ENCODE assay signal across 12 cellular contexts in the genomic region with DNA sequence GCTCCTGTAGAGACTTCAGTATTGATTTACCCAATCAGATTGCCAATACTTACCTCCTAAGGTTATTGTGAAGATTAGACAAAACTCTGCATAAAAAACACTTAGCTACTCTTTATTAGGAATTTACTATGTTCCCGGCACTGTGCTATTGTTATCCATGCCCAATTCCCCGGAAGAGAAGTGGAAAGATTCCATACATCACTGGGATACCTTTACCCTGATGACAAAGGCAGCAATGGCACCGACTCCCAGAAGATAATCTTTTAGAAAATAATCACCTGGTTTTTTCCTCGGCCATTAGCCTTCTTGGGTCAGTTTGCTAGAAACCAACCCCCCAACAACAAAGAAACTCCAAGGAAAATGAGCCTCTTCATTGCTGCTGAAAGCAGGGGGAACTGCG.
DNase-seq lines count a peak whose midpoint lies in the region; ATAC-seq and TF ChIP-seq lines count a peak whose summit lies in the region.
"Had no signal": no experiment of that assay in that cellular context is flagged by ENCODE, and none has a peak within 500 bp of the region (broad histone marks: within the 10 kb centered on the region; RNA-seq: fewer than 3 reads in every experiment).

No MANE protein-coding gene starts in this region.

- H3K9me3 Mint-ChIP-seq in MCF 10A (ENCODE audit: unreplicated experiment): no peaks in the 10 kb centered on the region
- H3K9me3 Mint-ChIP-seq: naive thymus-derived CD8-positive, alpha-beta T cell had no signal

- TF ChIP-seq POLR2A in breast epithelium (IDR thresholded peaks at IDR 0.05): no peak

- POLR2A ChIA-PET in MCF 10A (lab: Yijun Ruan, JAX): interaction anchor here (0.5 to 1.6 kb wide), 7 partner anchors 9 to 1108 kb away, joined by 3 to 7 read pairs (median 4); a partner anchor contains a TSS

- DNase-seq in breast epithelium (ENCODE audit: low spot score in 2 of 2): no peak
- no peak for DNase-seq in MCF 10A (ENCODE audit: unreplicated experiment)
- peak; percentile 20 for DNase-seq in astrocyte of the hippocampus (ENCODE audit: low read depth, low spot score)
- DNase-seq in upper lobe of right lung: no peak
- no peak for DNase-seq in germinal center (ENCODE audit: low spot score)
- DNase-seq in AG08395 (ENCODE audit: low spot score): no peak
- DNase-seq: activated T-cell treated with anti-CD3 and anti-CD28 coated beads for 4 hours; stimulated activated CD4-positive, alpha-beta T cell treated with anti-CD3 and anti-CD28 coated beads, Interleukin-4, amount 100 ng/mL, for 24 hours; thyroid gland had no signal

- H3K27me3 ChIP-seq in breast epithelium (no peaks in the 10 kb centered on the region), muscle layer of duodenum (ENCODE audit: low read depth, low read length) (no peaks in the 10 kb centered on the region), upper lobe of right lung (no peaks in the 10 kb centered on the region)
- H3K27me3 ChIP-seq: thyroid gland had no signal

- H3K36me3 ChIP-seq in breast epithelium (no peaks in the 10 kb centered on the region), muscle layer of duodenum (ENCODE audit: control insufficient read depth in 1 of 2, insufficient read depth in 2 of 2, low read length in 2 of 2) (no peaks in the 10 kb centered on the region), upper lobe of right lung (no peaks in the 10 kb centered on the region)
- H3K36me3 ChIP-seq: thyroid gland had no signal

- H3K36me3 Mint-ChIP-seq in MCF 10A (ENCODE audit: insufficient read depth, unreplicated experiment): no peaks in the 10 kb centered on the region
- H3K36me3 Mint-ChIP-seq: naive thymus-derived CD8-positive, alpha-beta T cell had no signal

- no peak overlapping the region for H3K4me3 Mint-ChIP-seq in MCF 10A (ENCODE audit: unreplicated experiment)

- TF ChIP-seq CTCF in breast epithelium (IDR thresholded peaks at IDR 0.05) (no peak), MCF 10A (IDR thresholded peaks at IDR 0.05; ENCODE audit: unreplicated experiment) (no peak), upper lobe of right lung (IDR thresholded peaks at IDR 0.05) (no peak)

- H3K4me1 ChIP-seq in breast epithelium (no peaks in the 10 kb centered on the region), muscle layer of duodenum (ENCODE audit: control insufficient read depth in 1 of 2, insufficient read depth in 2 of 2, low read length in 2 of 2) (peaks cover 0 to 15% of the 10 kb centered on the region in 2 donors), upper lobe of right lung (peaks cover 26% of the 10 kb centered on the region)

- ATAC-seq in upper lobe of right lung (no peak), HG02884 (IDR thresholded peaks at IDR 0.05; ENCODE audit: unreplicated experiment) (no peak)

- CTCF ChIA-PET in MCF 10A (lab: Yijun Ruan, JAX): interaction anchor here (0.6 to 3.9 kb wide), 15 partner anchors 9 to 1542 kb away, joined by 3 to 31 read pairs (median 4); a partner anchor contains a TSS

- H3K4me3 ChIP-seq in breast epithelium (no peak overlapping the region), muscle layer of duodenum (ENCODE audit: low read depth in 1 of 2, low read length in 2 of 2) (no peak overlapping the region), upper lobe of right lung (no peak overlapping the region)
- H3K4me3 ChIP-seq: thyroid gland had no signal

- no TSS peak for BruUV-seq in MCF 10A (replicated peaks; lab: Mats Ljungman, UMichigan)

- H3K27me3 Mint-ChIP-seq in MCF 10A (ENCODE audit: insufficient read depth, unreplicated experiment): no peaks in the 10 kb centered on the region

- H3K9me3 ChIP-seq in breast epithelium (no peaks in the 10 kb centered on the region), muscle layer of duodenum (ENCODE audit: control insufficient read depth in 1 of 2, low read length in 2 of 2) (no peaks in the 10 kb centered on the region), upper lobe of right lung (no peaks in the 10 kb centered on the region)
- H3K9me3 ChIP-seq: thyroid gland had no signal

- H3K27ac ChIP-seq in breast epithelium (peak overlapping the region; percentile 63 to 77), muscle layer of duodenum (ENCODE audit: low read length) (peak overlapping the region; percentile 76), upper lobe of right lung (peak overlapping the region; percentile 24)

- intact Hi-C loops in breast epithelium (cut with DNase I; ENCODE audit: low total_unique reads): no loop called here
- intact Hi-C loops in MCF 10A (cut with micrococcal nuclease): loop anchor here (10.0 kb wide), 1 partner anchor 101 kb away; no protein-coding TSS in a partner anchor
- intact Hi-C loops in upper lobe of right lung (cut with DNase I): no loop called here

- peaks cover 6% of the 10 kb centered on the region for H3K4me1 Mint-ChIP-seq in MCF 10A (ENCODE audit: insufficient read depth, unreplicated experiment)

- no peak overlapping the region for H3K27ac Mint-ChIP-seq in MCF 10A (ENCODE audit: low read depth, unreplicated experiment)

Comparison
In these comparisons a context has a peak if more than half of its experiments do, and no peak if none do; other contexts are left out.
1. H3K27ac ChIP-seq: peak in every context shown above with its lines; median percentile 76 in muscle layer of duodenum; 70 in breast epithelium; 24 in upper lobe of right lung.